In the genomic region with DNA sequence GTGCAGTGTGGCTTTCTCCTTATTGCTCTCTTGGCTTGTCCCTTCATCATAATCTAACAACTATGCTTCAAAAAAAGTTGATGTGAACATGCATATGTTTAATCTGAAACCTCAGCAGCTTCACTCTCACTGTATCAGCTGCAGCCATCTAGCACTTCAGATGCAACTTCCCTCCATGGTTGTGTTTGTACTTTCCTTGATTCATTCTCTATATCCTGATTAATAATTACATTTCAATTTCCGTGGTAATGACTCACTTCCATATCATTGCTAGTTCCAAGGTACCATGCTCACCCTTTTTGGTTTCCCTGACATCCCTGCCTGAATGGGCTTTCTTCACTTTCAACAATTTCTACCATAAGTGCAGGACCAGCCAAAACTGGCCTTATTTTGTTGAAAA, we compare ENCODE assay signal across 19 cellular contexts. TPM values are rescaled to one million over a fixed set of nuclear protein-coding genes. Genes with fewer than 3 reads are reported as not detected.
DNase-seq lines count a peak whose midpoint lies in the region; ATAC-seq, FAIRE-seq and TF ChIP-seq lines count a peak whose summit lies in the region.
"Had no signal": no experiment of that assay in that cellular context is flagged by ENCODE, and none has a peak within 500 bp of the region (broad histone marks: within the 10 kb centered on the region; RNA-seq: fewer than 3 reads in every experiment).

No MANE protein-coding gene starts in this region.

- H3K36me3 ChIP-seq in endothelial cell of umbilical vein (ENCODE audit: control insufficient read depth in 2 of 2, extremely low read depth in 1 of 2, insufficient read depth in 2 of 2, low read length in 2 of 2) (no peaks in the 10 kb centered on the region), small intestine (ENCODE audit: control insufficient read depth in 2 of 2, insufficient read depth in 2 of 2, low read length in 2 of 2) (no peaks in the 10 kb centered on the region), H7 (replicated peaks; ENCODE audit: control insufficient read depth, insufficient read depth, low read length) (no peaks in the 10 kb centered on the region)
- H3K36me3 ChIP-seq: BLaER1 had no signal

- H3K4me3 Mint-ChIP-seq in Calu3 (ENCODE audit: low read depth, unreplicated experiment) = no peak overlapping the region
- H3K4me3 Mint-ChIP-seq: CD4-positive, CD25-positive, alpha-beta regulatory T cell; HFFc6; IgD-negative memory B cell had no signal

- no peak overlapping the region for H3K9ac ChIP-seq in endothelial cell of umbilical vein (replicated peaks; ENCODE audit: extremely low read depth, insufficient read depth, low read length)
- H3K9ac ChIP-seq: BLaER1 had no signal

- peak overlapping the region; percentile 35 for H2AFZ ChIP-seq in endothelial cell of umbilical vein (ENCODE audit: low read depth, low read length)

- H3K27me3 ChIP-seq in endothelial cell of umbilical vein (ENCODE audit: control insufficient read depth in 2 of 2, insufficient read depth in 2 of 2, low read length in 2 of 2) (no peaks in the 10 kb centered on the region), small intestine (ENCODE audit: control insufficient read depth in 2 of 2, insufficient read depth in 2 of 2, low read length in 2 of 2) (no peaks in the 10 kb centered on the region), H7 (ENCODE audit: control insufficient read depth, insufficient read depth, low read length) (no peaks in the 10 kb centered on the region)
- H3K27me3 ChIP-seq: BLaER1 had no signal

- CTCF ChIA-PET in Calu3 (lab: Charles Lee) (no interaction called here), endothelial cell of umbilical vein (lab: Charles Lee) (interaction anchor here (2.0 kb wide), 1 partner anchor 10 kb away, joined by 6 read pairs; no protein-coding TSS in a partner anchor)

- DNase-seq in Calu3 = no peak
- DNase-seq in HT1080 (ENCODE audit: low read depth) = peak; percentile 65
- peak; percentile 29 for DNase-seq in endothelial cell of umbilical vein (ENCODE audit: low read depth, low spot score)
- peak; percentile 69 for DNase-seq in small intestine
- no peak for DNase-seq in GM10266 (ENCODE audit: extremely low spot score)
- no peak for DNase-seq in H7
- DNase-seq: AML-193; CD4-positive, CD25-positive, alpha-beta regulatory T cell; DMS79; HCEC 1CT; HFFc6; KG1 had no signal

- H4K20me1 ChIP-seq in endothelial cell of umbilical vein (replicated peaks; ENCODE audit: control insufficient read depth, extremely low read depth, insufficient read depth, low read length) = no peaks in the 10 kb centered on the region
- H4K20me1 ChIP-seq: BLaER1 had no signal

- H3K27ac ChIP-seq in endothelial cell of umbilical vein (ENCODE audit: insufficient read depth, low read depth, low read length) = no peak overlapping the region
- no peak overlapping the region for H3K27ac ChIP-seq in small intestine (ENCODE audit: low read depth in 1 of 2, low read length in 1 of 2)
- H3K27ac ChIP-seq: BLaER1 had no signal

- H3K27me3 Mint-ChIP-seq in Calu3 (ENCODE audit: unreplicated experiment) = no peaks in the 10 kb centered on the region
- H3K27me3 Mint-ChIP-seq: CD4-positive, CD25-positive, alpha-beta regulatory T cell; IgD-negative memory B cell had no signal

- H3K9me3 ChIP-seq in endothelial cell of umbilical vein (replicated peaks; ENCODE audit: control insufficient read depth, insufficient read depth, low read length) (no peaks in the 10 kb centered on the region), small intestine (ENCODE audit: control insufficient read depth, low read depth) (no peaks in the 10 kb centered on the region)
- H3K9me3 ChIP-seq: BLaER1 had no signal

- peaks cover 7% of the 10 kb centered on the region for H3K9me3 Mint-ChIP-seq in Calu3 (ENCODE audit: low read depth, unreplicated experiment)

- BruUV-seq in Calu3 (replicated peaks; lab: Mats Ljungman, UMichigan) = no TSS peak
- no TSS peak for BruUV-seq in endothelial cell of umbilical vein (replicated peaks; lab: Mats Ljungman, UMichigan)

- dilution Hi-C loops in endothelial cell of umbilical vein (cut with MboI; ENCODE audit: extremely low pct_ligation_motif_present, low sequenced_read_pairs) = no loop called here

- peak overlapping the region; percentile 49 for H3K4me2 ChIP-seq in endothelial cell of umbilical vein (ENCODE audit: insufficient read depth, low read length)
- H3K4me2 ChIP-seq: BLaER1 had no signal

- whole genome bisulfite sequencing in small intestine, 3 donors = 8 to 51% (median 17%) methylated on average over 1 of the region's 1 CpG

- intact Hi-C loops in Calu3 (cut with micrococcal nuclease; ENCODE audit: unreplicated experiment) (loop anchor here (5.0 kb wide), 1 partner anchor 124 kb away; no protein-coding TSS in a partner anchor), endothelial cell of umbilical vein (cut with micrococcal nuclease) (no loop called here)

- TF ChIP-seq POLR2A in endothelial cell of umbilical vein (IDR thresholded peaks at IDR 0.05; ENCODE audit: low read depth, low read length) = no peak

- no peak overlapping the region for H3K4me3 ChIP-seq in endothelial cell of umbilical vein (replicated peaks in 1 of 3; ENCODE audit: insufficient read depth in 1 of 3, low read depth in 1 of 3, low read length in 3 of 3)
- H3K4me3 ChIP-seq in small intestine (ENCODE audit: low read depth in 1 of 2, low read length in 2 of 2) = no peak overlapping the region
- no peak overlapping the region for H3K4me3 ChIP-seq in H7 (ENCODE audit: insufficient read depth, low read depth, low read length)
- H3K4me3 ChIP-seq: BLaER1 had no signal

- ATAC-seq in HG03342 (IDR thresholded peaks at IDR 0.05; ENCODE audit: unreplicated experiment) = no peak

- TF ChIP-seq CTCF in Calu3 (IDR thresholded peaks at IDR 0.05; ENCODE audit: unreplicated experiment) (no peak), endothelial cell of umbilical vein (IDR thresholded peaks at IDR 0.05; ENCODE audit: extremely low read depth in 1 of 2, insufficient read depth in 1 of 2, low read depth in 1 of 2, low read length in 2 of 2) (no peak), GM10266 (IDR thresholded peaks at IDR 0.05; ENCODE audit: control insufficient read depth, insufficient read depth, low read depth, missing control alignments) (no peak)

- H3K4me1 Mint-ChIP-seq in Calu3 (ENCODE audit: low read depth, unreplicated experiment) = peaks cover 60% of the 10 kb centered on the region
- H3K4me1 Mint-ChIP-seq: CD4-positive, CD25-positive, alpha-beta regulatory T cell; IgD-negative memory B cell had no signal

- POLR2A ChIA-PET in endothelial cell of umbilical vein (lab: Charles Lee) = no interaction called here

- peak; percentile 80 for FAIRE-seq in endothelial cell of umbilical vein (lab: Jason Lieb, UNC)
- FAIRE-seq in small intestine (lab: Jason Lieb, UNC) = no peak
- FAIRE-seq: G401.6, GM12892, H1 had no signal

- H3K4me1 ChIP-seq in endothelial cell of umbilical vein (ENCODE audit: control insufficient read depth, extremely low read depth, insufficient read depth, low read length) = peaks cover 24% of the 10 kb centered on the region
- H3K4me1 ChIP-seq in small intestine (ENCODE audit: control insufficient read depth in 2 of 2, insufficient read depth in 1 of 2, low read depth in 1 of 2, low read length in 1 of 2) = peaks cover 3 to 6% of the 10 kb centered on the region in 2 donors
- H3K4me1 ChIP-seq: BLaER1 had no signal

- H3K27ac Mint-ChIP-seq in Calu3 (ENCODE audit: unreplicated experiment) = peak overlapping the region; percentile 40
- H3K27ac Mint-ChIP-seq: CD4-positive, CD25-positive, alpha-beta regulatory T cell; HFFc6; IgD-negative memory B cell had no signal

- H3K36me3 Mint-ChIP-seq in Calu3 (ENCODE audit: insufficient read depth, unreplicated experiment) = peaks cover 10% of the 10 kb centered on the region
- H3K36me3 Mint-ChIP-seq: CD4-positive, CD25-positive, alpha-beta regulatory T cell; IgD-negative memory B cell had no signal

- no peaks in the 10 kb centered on the region for H3K79me2 ChIP-seq in endothelial cell of umbilical vein (ENCODE audit: control insufficient read depth, insufficient read depth, low read length)

- no peaks in the 10 kb centered on the region for H3K9me1 ChIP-seq in endothelial cell of umbilical vein (replicated peaks; ENCODE audit: control insufficient read depth, extremely low read depth, insufficient read depth, low read length)

TF ChIP-seq in endothelial cell of umbilical vein, 7 proteins besides CTCF, POLR2A, EP300 and RAD21:
- peak; percentile 12 for TF ChIP-seq JUN (IDR thresholded peaks at IDR 0.05; ENCODE audit: borderline replicate concordance, insufficient read depth, insufficient read length, low read depth)
- TF ChIP-seq GATA2 (IDR thresholded peaks at IDR 0.05; ENCODE audit: insufficient read depth, insufficient read length, low read depth, low read length) = peak; percentile 97
- peak; percentile 21 for TF ChIP-seq POLR2AphosphoS5 (IDR thresholded peaks at IDR 0.05; ENCODE audit: insufficient read depth, low read depth, low read length)
- no peak for TF ChIP-seq MYC (IDR thresholded peaks at IDR 0.05; ENCODE audit: low read depth, low read length)
- no peak for TF ChIP-seq EZH2 (IDR thresholded peaks at IDR 0.05; ENCODE audit: borderline replicate concordance, low read depth, low read length, severe bottlenecking)
- peak; percentile 70 for TF ChIP-seq FOS (IDR thresholded peaks at IDR 0.05; ENCODE audit: borderline replicate concordance, insufficient read depth, low read length)
- TF ChIP-seq, protein P1, sequence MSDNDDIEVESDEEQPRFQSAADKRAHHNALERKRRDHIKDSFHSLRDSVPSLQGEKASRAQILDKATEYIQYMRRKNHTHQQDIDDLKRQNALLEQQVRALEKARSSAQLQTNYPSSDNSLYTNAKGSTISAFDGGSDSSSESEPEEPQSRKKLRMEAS (IDR thresholded peaks at IDR 0.05; ENCODE audit: insufficient read depth, insufficient read length) = no peak

RNA-seq across cellular contexts. Expression of gene MDFIC2, which starts 51.2 kb away (rescaled TPM):
- total RNA-seq in Calu3 (2022) (not detected in 2 replicates), endothelial cell of umbilical vein (not detected in 2 replicates)
- total RNA-seq in HT1080 (2014; rRNA removed; shearing (Covaris generic)) = not detected in 2 replicates
- polyA plus RNA-seq in HT1080 (2015; cell fraction: cytosol; rRNA removed) = not detected in 2 replicates
- polyA plus RNA-seq in HT1080 (2015; cell fraction: nucleus; rRNA removed) = not detected in 2 replicates
- polyA plus RNA-seq in endothelial cell of umbilical vein (not detected in 2 replicates), small intestine (not detected)
- not detected in 2 replicates for polyA plus RNA-seq in endothelial cell of umbilical vein (2011; cell fraction: cytosol; rRNA removed)
- polyA plus RNA-seq in endothelial cell of umbilical vein (2011; cell fraction: nucleus; rRNA removed) = not detected in 2 replicates
- not detected in 2 replicates for polyA plus RNA-seq in endothelial cell of umbilical vein (2012)
- not detected in 2 replicates for polyA minus RNA-seq in endothelial cell of umbilical vein
- not detected for polyA minus RNA-seq in endothelial cell of umbilical vein (2011; cell fraction: cytosol; rRNA and poly(A)+ RNA removed)
- not detected in 2 replicates for polyA minus RNA-seq in endothelial cell of umbilical vein (2011; cell fraction: nucleus; rRNA and poly(A)+ RNA removed)
- not detected in 2 replicates for total RNA-seq in H7 (2014; rRNA removed; shearing (Covaris generic))
- total RNA-seq: A673; CD4-positive, CD25-positive, alpha-beta regulatory T cell; H1; HFFc6 had no signal
- polyA plus RNA-seq: CD4-positive, CD25-positive, alpha-beta regulatory T cell; H1; IgD-negative memory B cell had no signal

Comparison
In these comparisons a context has a peak if more than half of its experiments do, and no peak if none do; other contexts are left out.
1. DNase-seq: peak in HT1080 (single experiment), endothelial cell of umbilical vein (single experiment) and small intestine (single experiment); none in Calu3 (single experiment), GM10266 (single experiment) and H7 (single experiment).